Comparison of ENCODE assay signal across 36 cellular contexts in genomic region chr2:155020246-155020645, GRCh38.
"Had no signal": no experiment of that assay in that cellular context is flagged by ENCODE, and none has a peak within 500 bp of the region (broad histone marks: within the 10 kb centered on the region; RNA-seq: fewer than 3 reads in every experiment).

No MANE protein-coding gene starts in this region.

- H3K9me3 ChIP-seq: ascending aorta had no signal

- H3K4me1 Mint-ChIP-seq: activated B cell treated with CpG ODN at 0.5 μM for 24 hours; activated CD4-positive, alpha-beta T cell treated with anti-CD3 and anti-CD28 coated beads, Interleukin-2, amount 10 ng/mL, durations not matched to agents 24 days and 14 days; activated CD8-positive, alpha-beta memory T cell treated with anti-CD3 and anti-CD28 coated beads, Interleukin-2, amount 10 ng/mL, durations not matched to agents 7 days and 5 days; activated naive CD4-positive, alpha-beta T cell treated with anti-CD3 and anti-CD28 coated beads, Interleukin-2, amount 10 ng/mL, durations not matched to agents 7 days and 5 days; activated naive CD4-positive, alpha-beta T cell treated with anti-CD3 and anti-CD28 coated beads, Interleukin-2, amount 50 U/mL, for 24 hours; activated naive CD8-positive, alpha-beta T cell treated with anti-CD3 and anti-CD28 coated beads, Interleukin-2, amount 10 ng/mL, durations not matched to agents 7 days and 5 days; activated naive CD8-positive, alpha-beta T cell treated with anti-CD3 and anti-CD28 coated beads, Interleukin-2, amount 50 U/mL, for 24 hours; central memory CD8-positive, alpha-beta T cell had no signal

- H3K27ac ChIP-seq: ascending aorta, cardiac muscle cell, VCaP had no signal

- H3K36me3 Mint-ChIP-seq: activated CD4-positive, alpha-beta memory T cell treated with anti-CD3 and anti-CD28 coated beads for 36 hours; activated CD8-positive, alpha-beta memory T cell treated with anti-CD3 and anti-CD28 coated beads, Interleukin-2, amount 10 ng/mL, durations not matched to agents 7 days and 5 days; activated naive CD4-positive, alpha-beta T cell treated with anti-CD3 and anti-CD28 coated beads, Interleukin-2, amount 10 ng/mL, durations not matched to agents 7 days and 5 days; activated naive CD4-positive, alpha-beta T cell treated with anti-CD3 and anti-CD28 coated beads, Interleukin-2, amount 50 U/mL, for 24 hours; activated naive CD8-positive, alpha-beta T cell; activated naive CD8-positive, alpha-beta T cell treated with anti-CD3 and anti-CD28 coated beads, Interleukin-2, amount 10 ng/mL, durations not matched to agents 7 days and 5 days; brain had no signal

- ATAC-seq: activated CD8-positive, alpha-beta memory T cell treated with anti-CD3 and anti-CD28 coated beads, Interleukin-2, amount 10 ng/mL, durations not matched to agents 7 days and 5 days; activated CD8-positive, alpha-beta T cell treated with anti-CD3 and anti-CD28 coated beads, Interleukin-2, amount 10 ng/mL, durations not matched to agents 7 days and 5 days; activated naive CD8-positive, alpha-beta T cell treated with anti-CD3 and anti-CD28 coated beads, Interleukin-2, amount 50 U/mL, for 24 hours had no signal

- H3K4me3 ChIP-seq: ascending aorta, cardiac muscle cell had no signal

- H3K4me3 Mint-ChIP-seq: activated B cell treated with CpG ODN at 0.5 μM for 24 hours; activated CD4-positive, alpha-beta memory T cell treated with anti-CD3 and anti-CD28 coated beads for 36 hours; activated CD4-positive, alpha-beta T cell treated with anti-CD3 and anti-CD28 coated beads, Interleukin-2, amount 10 ng/mL, durations not matched to agents 24 days and 14 days; activated CD8-positive, alpha-beta memory T cell treated with anti-CD3 and anti-CD28 coated beads, Interleukin-2, amount 10 ng/mL, durations not matched to agents 7 days and 5 days; activated CD8-positive, alpha-beta T cell treated with anti-CD3 and anti-CD28 coated beads, Interleukin-2, amount 10 ng/mL, durations not matched to agents 7 days and 5 days; activated naive CD4-positive, alpha-beta T cell treated with anti-CD3 and anti-CD28 coated beads, Interleukin-2, amount 10 ng/mL, durations not matched to agents 7 days and 5 days; activated naive CD4-positive, alpha-beta T cell treated with anti-CD3 and anti-CD28 coated beads, Interleukin-2, amount 50 U/mL, for 24 hours; activated naive CD8-positive, alpha-beta T cell; activated naive CD8-positive, alpha-beta T cell treated with anti-CD3 and anti-CD28 coated beads, Interleukin-2, amount 10 ng/mL, durations not matched to agents 7 days and 5 days; activated naive CD8-positive, alpha-beta T cell treated with anti-CD3 and anti-CD28 coated beads, Interleukin-2, amount 50 U/mL, for 24 hours; activated T-cell treated with anti-CD3 and anti-CD28 coated beads, Interleukin-2, amount 50 U/mL, for 24 hours; brain; central memory CD8-positive, alpha-beta T cell; T-helper 1 cell treated with Interleukin-12 subunit alpha and Interleukin-12 subunit beta and Interleukin-4 antibody, amounts not matched to agents 30 μg/mL and 1 μg/mL, for 36 hours; T-helper 2 cell treated with Interferon-gamma antibody and Interleukin-4, amounts not matched to agents 5 μg/mL and 100 μg/mL, for 36 hours had no signal

- H3K27me3 Mint-ChIP-seq: activated B cell treated with CpG ODN at 0.5 μM for 24 hours; activated CD4-positive, alpha-beta memory T cell treated with anti-CD3 and anti-CD28 coated beads for 36 hours; activated CD4-positive, alpha-beta T cell treated with anti-CD3 and anti-CD28 coated beads, Interleukin-2, amount 10 ng/mL, durations not matched to agents 24 days and 14 days; activated CD8-positive, alpha-beta memory T cell treated with anti-CD3 and anti-CD28 coated beads, Interleukin-2, amount 10 ng/mL, durations not matched to agents 7 days and 5 days; activated naive CD4-positive, alpha-beta T cell treated with anti-CD3 and anti-CD28 coated beads, Interleukin-2, amount 10 ng/mL, durations not matched to agents 7 days and 5 days; activated naive CD4-positive, alpha-beta T cell treated with anti-CD3 and anti-CD28 coated beads, Interleukin-2, amount 50 U/mL, for 24 hours; activated naive CD8-positive, alpha-beta T cell; activated naive CD8-positive, alpha-beta T cell treated with anti-CD3 and anti-CD28 coated beads, Interleukin-2, amount 10 ng/mL, durations not matched to agents 7 days and 5 days; activated naive CD8-positive, alpha-beta T cell treated with anti-CD3 and anti-CD28 coated beads, Interleukin-2, amount 50 U/mL, for 24 hours; activated T-cell treated with anti-CD3 and anti-CD28 coated beads, Interleukin-2, amount 50 U/mL, for 24 hours; central memory CD8-positive, alpha-beta T cell had no signal

- H3K36me3 ChIP-seq: ascending aorta, cardiac muscle cell had no signal

- DNase-seq: activated B cell treated with CpG ODN at 0.5 μM for 24 hours; activated CD4-positive, alpha-beta memory T cell treated with anti-CD3 and anti-CD28 coated beads for 36 hours; activated CD4-positive, alpha-beta T cell treated with anti-CD3 and anti-CD28 coated beads for 4 hours; activated CD4-positive, alpha-beta T cell treated with anti-CD3 and anti-CD28 coated beads, Interleukin-2, amount 10 ng/mL, durations not matched to agents 24 days and 14 days; activated CD4-positive, alpha-beta T cell treated with anti-CD3 and anti-CD28 coated beads, Interleukin-2, amount 50 U/mL, for 1 hour; activated CD4-positive, alpha-beta T cell treated with anti-CD3 and anti-CD28 coated beads, Interleukin-2, amount 50 U/mL, for 4 hours; activated CD4-positive, CD25-positive, alpha-beta regulatory T cell treated with anti-CD3 and anti-CD28 coated beads, Interleukin-2, amount 50 U/mL, for 72 hours; activated CD8-positive, alpha-beta memory T cell treated with anti-CD3 and anti-CD28 coated beads for 24 hours; activated CD8-positive, alpha-beta memory T cell treated with anti-CD3 and anti-CD28 coated beads, Interleukin-2, amount 10 ng/mL, durations not matched to agents 7 days and 5 days; activated CD8-positive, alpha-beta memory T cell treated with anti-CD3 and anti-CD28 coated beads, Interleukin-2, amount 50 U/mL, for 48 hours; activated CD8-positive, alpha-beta T cell treated with anti-CD3 and anti-CD28 coated beads, Interleukin-2, amount 10 ng/mL, durations not matched to agents 7 days and 5 days; activated effector memory CD4-positive, alpha-beta T cell treated with Interleukin-2 at 50 U/mL for 16 hours; activated gamma-delta T cell; activated naive CD4-positive, alpha-beta T cell treated with anti-CD3 and anti-CD28 coated beads, Interleukin-2, amount 10 ng/mL, durations not matched to agents 7 days and 5 days; activated naive CD4-positive, alpha-beta T cell treated with Interleukin-2 at 50 U/mL for 16 hours; activated naive CD8-positive, alpha-beta T cell treated with anti-CD3 and anti-CD28 coated beads, Interleukin-2, amount 10 ng/mL, durations not matched to agents 7 days and 5 days; activated naive CD8-positive, alpha-beta T cell treated with anti-CD3 and anti-CD28 coated beads, Interleukin-2, amount 50 U/mL, for 24 hours; activated T-cell treated with anti-CD3 and anti-CD28 coated beads, Interleukin-2, amount 50 U/mL, for 24 hours; activated T-cell treated with anti-CD3 and anti-CD28 coated beads, Interleukin-2, amount 50 U/mL, for 48 hours; amygdala; anterior cingulate cortex; caudate nucleus; T-helper 2 cell; T-helper 9 cell had no signal

- FAIRE-seq: bronchial epithelial cell, TTC549 had no signal

- H3K4me1 ChIP-seq: ascending aorta had no signal

- H3K9me3 Mint-ChIP-seq: activated CD4-positive, alpha-beta T cell treated with anti-CD3 and anti-CD28 coated beads, Interleukin-2, amount 10 ng/mL, durations not matched to agents 24 days and 14 days; activated naive CD4-positive, alpha-beta T cell treated with anti-CD3 and anti-CD28 coated beads, Interleukin-2, amount 50 U/mL, for 24 hours; activated naive CD8-positive, alpha-beta T cell treated with anti-CD3 and anti-CD28 coated beads, Interleukin-2, amount 10 ng/mL, durations not matched to agents 7 days and 5 days; activated T-cell treated with anti-CD3 and anti-CD28 coated beads, Interleukin-2, amount 50 U/mL, for 24 hours; activated T-helper 2 cell treated with anti-CD3 and anti-CD28 coated beads, Interferon-gamma antibody, Interleukin-2, Interleukin-4, amounts not matched to agents 10 μg/mL and 5 μg/mL and 100 μg/mL, durations not matched to agents 14 hours and 24 hours and 36 hours; brain; T-helper 1 cell treated with Interleukin-12 subunit alpha and Interleukin-12 subunit beta and Interleukin-4 antibody, amounts not matched to agents 30 μg/mL and 1 μg/mL, for 36 hours; T-helper 2 cell treated with Interferon-gamma antibody and Interleukin-4, amounts not matched to agents 5 μg/mL and 100 μg/mL, for 36 hours had no signal

- H3K27ac Mint-ChIP-seq: activated B cell treated with CpG ODN at 0.5 μM for 24 hours; activated CD4-positive, alpha-beta memory T cell treated with anti-CD3 and anti-CD28 coated beads for 36 hours; activated CD4-positive, alpha-beta T cell treated with anti-CD3 and anti-CD28 coated beads, Interleukin-2, amount 10 ng/mL, durations not matched to agents 24 days and 14 days; activated CD8-positive, alpha-beta memory T cell treated with anti-CD3 and anti-CD28 coated beads, Interleukin-2, amount 10 ng/mL, durations not matched to agents 7 days and 5 days; activated CD8-positive, alpha-beta T cell treated with anti-CD3 and anti-CD28 coated beads, Interleukin-2, amount 10 ng/mL, durations not matched to agents 7 days and 5 days; activated naive CD4-positive, alpha-beta T cell treated with anti-CD3 and anti-CD28 coated beads, Interleukin-2, amount 10 ng/mL, durations not matched to agents 7 days and 5 days; activated naive CD4-positive, alpha-beta T cell treated with anti-CD3 and anti-CD28 coated beads, Interleukin-2, amount 50 U/mL, for 24 hours; activated naive CD8-positive, alpha-beta T cell; activated naive CD8-positive, alpha-beta T cell treated with anti-CD3 and anti-CD28 coated beads, Interleukin-2, amount 10 ng/mL, durations not matched to agents 7 days and 5 days; activated naive CD8-positive, alpha-beta T cell treated with anti-CD3 and anti-CD28 coated beads, Interleukin-2, amount 50 U/mL, for 24 hours; activated T-cell treated with anti-CD3 and anti-CD28 coated beads, Interleukin-2, amount 50 U/mL, for 24 hours; activated T-helper 2 cell treated with anti-CD3 and anti-CD28 coated beads, Interferon-gamma antibody, Interleukin-2, Interleukin-4, amounts not matched to agents 10 μg/mL and 5 μg/mL and 100 μg/mL, durations not matched to agents 14 hours and 24 hours and 36 hours; brain; T-helper 1 cell treated with Interleukin-12 subunit alpha and Interleukin-12 subunit beta and Interleukin-4 antibody, amounts not matched to agents 30 μg/mL and 1 μg/mL, for 36 hours; T-helper 2 cell treated with Interferon-gamma antibody and Interleukin-4, amounts not matched to agents 5 μg/mL and 100 μg/mL, for 36 hours had no signal

- H3K27me3 ChIP-seq: ascending aorta, cardiac muscle cell had no signal
